ENCODE assay signal across 2 cellular contexts in the genomic region with DNA sequence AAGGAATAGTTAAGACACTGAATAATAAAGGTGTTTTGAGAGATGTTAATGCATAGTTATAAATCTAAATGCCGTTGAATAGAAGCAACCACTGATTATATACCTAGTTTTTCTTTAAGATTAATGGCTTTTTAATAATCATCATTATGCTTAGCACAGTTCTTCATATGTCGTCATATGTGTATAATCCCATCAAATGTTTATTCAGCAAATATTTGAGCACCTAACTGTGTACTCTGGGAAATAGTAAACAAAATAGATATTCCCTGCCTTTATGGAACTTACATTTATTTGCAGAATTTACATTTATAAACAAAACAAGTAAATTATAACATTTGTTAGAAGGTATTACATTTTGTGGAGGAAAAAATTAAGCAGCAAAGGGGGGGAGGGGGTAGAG.
TF ChIP-seq lines count a peak whose summit lies in the region.

No MANE protein-coding gene starts in this region.

TF ChIP-seq in HepG2, 621 proteins besides CTCF, POLR2A, EP300 and RAD21:
- TF ChIP-seq CREB1 (IDR thresholded peaks at IDR 0.05) (no peak), CREB1 (CRISPR knock-in tag; IDR thresholded peaks at IDR 0.05) (no peak), MAFF (IDR thresholded peaks at IDR 0.05; ENCODE audit: low read depth, low read length) (peak; percentile 77), ISL2 (CRISPR knock-in tag; IDR thresholded peaks at IDR 0.05) (no peak), TCF12 (IDR thresholded peaks at IDR 0.05) (no peak), TCF12 (CRISPR knock-in tag; IDR thresholded peaks at IDR 0.05) (no peak), THAP11 (CRISPR knock-in tag; IDR thresholded peaks at IDR 0.05) (no peak), ZNF503 (CRISPR knock-in tag; IDR thresholded peaks at IDR 0.05) (no peak), ZBTB8A (CRISPR knock-in tag; IDR thresholded peaks at IDR 0.05; ENCODE audit: borderline replicate concordance, low read depth) (no peak), ZNF768 (CRISPR knock-in tag; IDR thresholded peaks at IDR 0.05) (no peak), MAFK (conservative IDR thresholded peaks at IDR 0.05 in 1 of 2, IDR thresholded peaks at IDR 0.05 in 1 of 2; ENCODE audit: low read length in 2 of 2) (peak; percentile 65 to 72)
- TF ChIP-seq, protein P1, sequence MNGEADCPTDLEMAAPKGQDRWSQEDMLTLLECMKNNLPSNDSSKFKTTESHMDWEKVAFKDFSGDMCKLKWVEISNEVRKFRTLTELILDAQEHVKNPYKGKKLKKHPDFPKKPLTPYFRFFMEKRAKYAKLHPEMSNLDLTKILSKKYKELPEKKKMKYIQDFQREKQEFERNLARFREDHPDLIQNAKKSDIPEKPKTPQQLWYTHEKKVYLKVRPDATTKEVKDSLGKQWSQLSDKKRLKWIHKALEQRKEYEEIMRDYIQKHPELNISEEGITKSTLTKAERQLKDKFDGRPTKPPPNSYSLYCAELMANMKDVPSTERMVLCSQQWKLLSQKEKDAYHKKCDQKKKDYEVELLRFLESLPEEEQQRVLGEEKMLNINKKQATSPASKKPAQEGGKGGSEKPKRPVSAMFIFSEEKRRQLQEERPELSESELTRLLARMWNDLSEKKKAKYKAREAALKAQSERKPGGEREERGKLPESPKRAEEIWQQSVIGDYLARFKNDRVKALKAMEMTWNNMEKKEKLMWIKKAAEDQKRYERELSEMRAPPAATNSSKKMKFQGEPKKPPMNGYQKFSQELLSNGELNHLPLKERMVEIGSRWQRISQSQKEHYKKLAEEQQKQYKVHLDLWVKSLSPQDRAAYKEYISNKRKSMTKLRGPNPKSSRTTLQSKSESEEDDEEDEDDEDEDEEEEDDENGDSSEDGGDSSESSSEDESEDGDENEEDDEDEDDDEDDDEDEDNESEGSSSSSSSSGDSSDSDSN (CRISPR knock-in tag; IDR thresholded peaks at IDR 0.05) = no peak
TF ChIP-seq in HepG2: peak in this region for 2.

TF ChIP-seq in GM12878, 131 proteins besides CTCF, POLR2A, EP300 and RAD21:
- TF ChIP-seq SUPT20H (IDR thresholded peaks at IDR 0.05; ENCODE audit: borderline replicate concordance, control insufficient read depth, low read depth, low read length) = no peak
- no peak for TF ChIP-seq KDM1A (IDR thresholded peaks at IDR 0.05; ENCODE audit: borderline replicate concordance)
- TF ChIP-seq BRCA1 (IDR thresholded peaks at IDR 0.05; ENCODE audit: low read depth, low read length) = no peak
- TF ChIP-seq STAT3 (IDR thresholded peaks at IDR 0.05; ENCODE audit: low read depth, low read length) = no peak
- TF ChIP-seq RUNX3 (IDR thresholded peaks at IDR 0.05; ENCODE audit: low read length) = no peak
- TF ChIP-seq NFYA (IDR thresholded peaks at IDR 0.05; ENCODE audit: borderline replicate concordance, low read depth, low read length) = no peak
- TF ChIP-seq ETV6 (conservative IDR thresholded peaks at IDR 0.05 in 1 of 2, IDR thresholded peaks at IDR 0.05 in 1 of 2; ENCODE audit: borderline replicate concordance in 1 of 2, low read depth in 1 of 2) = no peak
- no peak for TF ChIP-seq ZNF24 (IDR thresholded peaks at IDR 0.05)
- TF ChIP-seq MEF2A (IDR thresholded peaks at IDR 0.05; ENCODE audit: insufficient read depth, low read depth, low read length) = no peak
